ENCODE assay signal across 8 cellular contexts in the genomic region with DNA sequence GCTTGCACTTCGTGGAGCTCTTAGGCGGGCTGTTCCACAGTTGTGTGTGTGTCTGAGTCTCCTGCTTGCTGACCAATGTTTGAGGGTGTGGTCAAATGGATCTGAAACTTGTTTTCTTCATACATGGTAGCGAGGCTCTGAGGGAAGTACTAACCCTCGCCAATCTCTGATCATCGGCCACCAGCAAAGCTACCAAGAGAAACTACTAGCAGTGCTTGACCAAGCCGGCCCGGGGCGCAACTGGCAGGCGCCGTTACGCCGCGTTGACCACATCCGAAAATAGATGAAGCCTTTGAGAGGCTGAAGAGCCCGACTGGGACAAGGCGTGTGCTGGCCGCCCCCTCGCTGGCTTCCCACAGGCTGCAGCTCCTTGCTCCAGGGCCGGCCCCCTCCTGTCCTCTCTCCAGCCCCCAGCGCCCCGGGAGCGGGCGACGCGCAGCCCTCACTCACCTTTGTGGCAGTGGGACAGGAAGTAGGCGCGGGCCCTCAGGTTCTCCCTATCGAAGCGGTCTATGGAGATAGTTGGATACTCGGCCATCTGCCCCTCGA. TPM values are rescaled to one million over a fixed set of nuclear protein-coding genes. Genes with fewer than 3 reads are reported as not detected.
DNase-seq lines count a peak whose midpoint lies in the region; ATAC-seq lines count a peak whose summit lies in the region.

No MANE protein-coding gene starts in this region.

- H3K9me3 Mint-ChIP-seq in activated CD4-positive, alpha-beta T cell treated with anti-CD3 and anti-CD28 coated beads, Interleukin-2, amount 10 ng/mL, durations not matched to agents 7 days and 5 days, result no peaks in the 10 kb centered on the region

- peak overlapping the region; percentile 86 for H3K27ac ChIP-seq in adipose tissue (ENCODE audit: low read depth, low read length)
- H3K27ac ChIP-seq in right cardiac atrium (ENCODE audit: low read length), result peak overlapping the region; percentile 96

- peak overlapping the region; percentile 97 for H3K27ac Mint-ChIP-seq in activated CD4-positive, alpha-beta T cell treated with anti-CD3 and anti-CD28 coated beads, Interleukin-2, amount 10 ng/mL, durations not matched to agents 7 days and 5 days

- peaks cover 46% of the 10 kb centered on the region for H3K36me3 Mint-ChIP-seq in activated CD4-positive, alpha-beta T cell treated with anti-CD3 and anti-CD28 coated beads, Interleukin-2, amount 10 ng/mL, durations not matched to agents 7 days and 5 days (ENCODE audit: low read depth)

- no peaks in the 10 kb centered on the region for H3K27me3 Mint-ChIP-seq in activated CD4-positive, alpha-beta T cell treated with anti-CD3 and anti-CD28 coated beads, Interleukin-2, amount 10 ng/mL, durations not matched to agents 7 days and 5 days

- peaks cover 15% of the 10 kb centered on the region for H3K36me3 ChIP-seq in MG63

- H3K4me3 ChIP-seq in MG63 (peak overlapping the region; percentile 65), right cardiac atrium (ENCODE audit: low read length) (peak overlapping the region; percentile 83)

- DNase-seq in activated CD4-positive, alpha-beta T cell treated with anti-CD3 and anti-CD28 coated beads, Interleukin-2, amount 10 ng/mL, durations not matched to agents 7 days and 5 days, result no peak
- no peak for DNase-seq in activated CD4-positive, alpha-beta T cell treated with anti-CD3 and anti-CD28 coated beads, Interleukin-2, amount 50 U/mL, for 1 hour
- DNase-seq in HCEC 1CT (peak; percentile 71), MG63 (peak; percentile 70), right cardiac atrium (peak in 2 of 3 donors; percentile 59 to 77), renal cortical epithelial cell (ENCODE audit: low read depth) (peak; percentile 57), retina (no peak)

- ATAC-seq in right cardiac atrium, result peak; percentile 71 to 73

- H3K9me3 ChIP-seq in MG63 (no peaks in the 10 kb centered on the region), right cardiac atrium (ENCODE audit: control insufficient read depth, low read length) (no peaks in the 10 kb centered on the region)

- H3K27me3 ChIP-seq in MG63, result no peaks in the 10 kb centered on the region
- no peaks in the 10 kb centered on the region for H3K27me3 ChIP-seq in right cardiac atrium (ENCODE audit: control insufficient read depth, insufficient read depth)

- H3K4me1 Mint-ChIP-seq in activated CD4-positive, alpha-beta T cell treated with anti-CD3 and anti-CD28 coated beads, Interleukin-2, amount 10 ng/mL, durations not matched to agents 7 days and 5 days, result peaks cover 65% of the 10 kb centered on the region

- intact Hi-C loops in right cardiac atrium (cut with DNase I), result loop anchor here in 1 of 4 donors (10.0 kb wide), 2 partner anchors 109 to 141 kb away; partner anchors contain the start of gene RPP38

- 0 to 2% (median 1%) methylated on average over 31 of the region's 31 CpGs for WGBS in adipose tissue, 3 donors
- WGBS in right cardiac atrium, result under 1% methylated on average over 31 of the region's 31 CpGs

- peak overlapping the region; percentile 93 for H3K4me3 Mint-ChIP-seq in activated CD4-positive, alpha-beta T cell treated with anti-CD3 and anti-CD28 coated beads, Interleukin-2, amount 10 ng/mL, durations not matched to agents 7 days and 5 days

- CTCF ChIA-PET in activated CD4-positive, alpha-beta T cell treated with anti-CD3 and anti-CD28 coated beads, Interleukin-2, amount 10 ng/mL, durations not matched to agents 7 days and 5 days (lab: Charles Lee), result interaction anchor here (0.7 to 1.5 kb wide), 8 partner anchors 9 to 292 kb away, joined by 3 to 5 read pairs (median 3); partner anchors contain the start of gene CDNF

- POLR2A ChIA-PET in activated CD4-positive, alpha-beta T cell treated with anti-CD3 and anti-CD28 coated beads, Interleukin-2, amount 10 ng/mL, durations not matched to agents 7 days and 5 days (lab: Charles Lee), result interaction anchor here (0.7 to 0.9 kb wide), 3 partner anchors 26 to 115 kb away, joined by 3 to 4 read pairs (median 4); partner anchors contain the start of genes CDNF, HSPA14 and MSANTD7

- peaks cover 4% of the 10 kb centered on the region for H3K4me1 ChIP-seq in right cardiac atrium (ENCODE audit: control insufficient read depth, insufficient read depth, low read length)

RNA-seq across cellular contexts. Expression of gene DCLRE1C, which starts 0.4 kb away (rescaled TPM):
- 10 to 100 TPM; 60.4 to 66.2 TPM for total RNA-seq in activated CD4-positive, alpha-beta T cell treated with anti-CD3 and anti-CD28 coated beads, Interleukin-2, amount 10 ng/mL, durations not matched to agents 7 days and 5 days
- total RNA-seq in MG63 (2014; rRNA removed; shearing (Covaris generic); ENCODE audit: low replicate concordance), result 5.8 and 8.5 TPM in 2 replicates
- polyA plus RNA-seq in adipose tissue (1 to 10 TPM; 2.2 to 3.0 (median 2.7) TPM), right cardiac atrium (2.2 TPM)
- total RNA-seq in right cardiac atrium (1 to 10 TPM; 3.8 to 4.6 (median 4.3) TPM), renal cortical epithelial cell (9.7 and 12.2 TPM in 2 replicates)

RNA-seq across cellular contexts. Expression of gene MEIG1, which starts 5.7 kb away (rescaled TPM):
- total RNA-seq in activated CD4-positive, alpha-beta T cell treated with anti-CD3 and anti-CD28 coated beads, Interleukin-2, amount 10 ng/mL, durations not matched to agents 7 days and 5 days, result under 1 TPM; 0.71 to 0.82 TPM
- total RNA-seq in MG63 (2014; rRNA removed; shearing (Covaris generic); ENCODE audit: low replicate concordance), result not detected in 2 replicates
- not detected for polyA plus RNA-seq in adipose tissue
- not detected for total RNA-seq in right cardiac atrium
- polyA plus RNA-seq in right cardiac atrium, result 0.34 TPM
- 0.40 TPM in 1 of 2 replicates, not detected in the other for total RNA-seq in renal cortical epithelial cell

Comparison
In these comparisons a context has a peak if more than half of its experiments do, and no peak if none do; other contexts are left out.
1. DNase-seq: peak in HCEC 1CT (single experiment), MG63 (single experiment), right cardiac atrium (2 of 3) and renal cortical epithelial cell (single experiment); none in activated CD4-positive, alpha-beta T cell treated with anti-CD3 and anti-CD28 coated beads, Interleukin-2, amount 10 ng/mL, durations not matched to agents 7 days and 5 days (single experiment), activated CD4-positive, alpha-beta T cell treated with anti-CD3 and anti-CD28 coated beads, Interleukin-2, amount 50 U/mL, for 1 hour (single experiment) and retina (single experiment).